8 cellular contexts compared by ENCODE assay signal in the genomic region with DNA sequence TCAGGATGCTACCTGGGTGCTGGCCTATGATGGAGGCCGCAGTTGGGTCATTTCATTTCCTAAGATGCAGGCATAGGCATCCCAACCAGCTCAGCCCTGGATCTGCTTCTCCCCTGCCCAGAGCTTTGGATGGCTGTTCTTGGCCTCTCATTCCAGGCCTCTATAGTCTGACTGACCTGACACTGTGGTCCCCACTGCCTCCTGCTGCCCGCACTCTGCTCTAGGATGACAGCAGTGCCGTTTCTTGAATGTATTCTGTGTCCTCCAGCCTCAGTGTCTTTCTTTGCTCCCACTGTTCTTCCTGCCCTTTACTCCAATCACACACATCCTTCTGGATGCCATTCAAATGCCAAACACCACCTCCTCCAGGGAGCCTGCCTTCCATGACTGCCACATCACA.
DNase-seq lines count a peak whose midpoint lies in the region; ATAC-seq and TF ChIP-seq lines count a peak whose summit lies in the region.

No MANE protein-coding gene starts in this region.

- RAD21 ChIA-PET in HCT116 (lab: Charles Lee; ENCODE audit: low non-redundant PET in 1 of 2, low total read pairs in 2 of 2, uncharacterized antibody in 2 of 2, unreplicated experiment in 2 of 2): interaction anchor here (0.7 to 1.1 kb wide), 2 partner anchors 40 to 150 kb away, joined by 3 to 4 read pairs; no protein-coding TSS in a partner anchor

- no peak overlapping the region for H3K9ac ChIP-seq in HCT116 (ENCODE audit: low read length)

- H3K9me3 ChIP-seq in HCT116 (ENCODE audit: control insufficient read depth in 1 of 2, insufficient read depth in 1 of 2, low read depth in 1 of 2, low read length in 2 of 2): no peaks in the 10 kb centered on the region

- no peaks in the 10 kb centered on the region for H3K36me3 ChIP-seq in HCT116 (ENCODE audit: control insufficient read depth in 1 of 2, insufficient read depth in 2 of 2, low read length in 2 of 2)

- no peak overlapping the region for H3K27ac ChIP-seq in C4-2B
- no peak overlapping the region for H3K27ac ChIP-seq in HCT116 (ENCODE audit: low read depth, low read length)

- peak; percentile 66 for ATAC-seq in HCT116
- ATAC-seq in GM21367 (IDR thresholded peaks at IDR 0.05; ENCODE audit: unreplicated experiment): no peak

- H3K4me1 ChIP-seq in HCT116 (ENCODE audit: control insufficient read depth in 1 of 2, insufficient read depth in 2 of 2, low read length in 2 of 2): peaks cover 18 to 44% of the 10 kb centered on the region in 2 experiments

- H3K79me2 ChIP-seq in HCT116 (ENCODE audit: insufficient read depth, low read length): no peaks in the 10 kb centered on the region

- H4K20me1 ChIP-seq in HCT116 (ENCODE audit: insufficient read depth): no peaks in the 10 kb centered on the region

- DNase-seq in HCT116 (ENCODE audit: low read depth, low spot score) (peak; percentile 28), UCSD-AML1 (lab: John Stamatoyannopoulos, UW; ENCODE audit: unreplicated experiment) (peak; percentile 42), epithelial cell of esophagus (ENCODE audit: low read depth) (peak; percentile 58), renal cortical epithelial cell (ENCODE audit: low read depth) (peak; percentile 13), NCI-H2171 treated with DMSO at 0.1 percent for 48 hours (lab: John Stamatoyannopoulos, UW) (no peak), retina (no peak)

- no peak overlapping the region for H2AFZ ChIP-seq in HCT116 (ENCODE audit: low read depth, low read length, poor library complexity, severe bottlenecking)

- TF ChIP-seq RAD21 in HCT116 (IDR thresholded peaks at IDR 0.05; ENCODE audit: low read depth): peak; percentile 85

- BruUV-seq in HCT116 (replicated peaks; lab: Mats Ljungman, UMichigan): no TSS peak

- intact Hi-C loops in HCT116 (cut with micrococcal nuclease): loop anchor here (1.0 kb wide), 1 partner anchor 176 kb away; no protein-coding TSS in a partner anchor

- H3K4me3 ChIP-seq in HCT116 (replicated peaks in 1 of 2; ENCODE audit: low read depth in 1 of 2, low read length in 2 of 2) (no peak overlapping the region), epithelial cell of esophagus (ENCODE audit: low read length) (no peak overlapping the region)

- H3K27me3 ChIP-seq in HCT116 (ENCODE audit: insufficient read depth, low read length): no peaks in the 10 kb centered on the region

- no peaks in the 10 kb centered on the region for H3K9me2 ChIP-seq in HCT116 (ENCODE audit: insufficient read depth)

- CTCF ChIA-PET in HCT116 (lab: Charles Lee): interaction anchor here (0.7 to 1.5 kb wide), 4 partner anchors 30 to 179 kb away, joined by 3 to 10 read pairs (median 6); no protein-coding TSS in a partner anchor

- no peak for TF ChIP-seq POLR2A in HCT116 (IDR thresholded peaks at IDR 0.05; ENCODE audit: borderline replicate concordance, extremely low read depth, insufficient read depth, insufficient read length)

- no peak overlapping the region for H3K4me2 ChIP-seq in HCT116 (ENCODE audit: low read length)

- TF ChIP-seq CTCF in C4-2B (conservative IDR thresholded peaks at IDR 0.05) (peak; percentile 72), HCT116 (IDR thresholded peaks at IDR 0.05 in 2 of 3, conservative IDR thresholded peaks at IDR 0.05 in 1 of 3; ENCODE audit: borderline replicate concordance in 1 of 3, insufficient read depth in 1 of 3, low read depth in 2 of 3, low read length in 2 of 3) (peak; percentile 62 to 79 (median 78)), epithelial cell of esophagus (IDR thresholded peaks at IDR 0.05; ENCODE audit: insufficient read depth, low read depth, low read length, missing control alignments) (peak; percentile 58)

- POLR2A ChIA-PET in HCT116 (lab: Charles Lee): no interaction called here

TF ChIP-seq in HCT116, 20 proteins besides CTCF, POLR2A, EP300 and RAD21:
- TF ChIP-seq EZH2 (IDR thresholded peaks at IDR 0.05): no peak

Comparison
In these comparisons a context has a peak if more than half of its experiments do, and no peak if none do; other contexts are left out.
1. DNase-seq: peak in HCT116 (single experiment), UCSD-AML1 (single experiment), epithelial cell of esophagus (single experiment) and renal cortical epithelial cell (single experiment); none in NCI-H2171 treated with DMSO at 0.1 percent for 48 hours (single experiment) and retina (single experiment).
2. Peak in every context shown above with its lines, with median percentiles within 50 percentile points of each other: CTCF ChIP-seq.